Comparison of ENCODE assay signal across 1 cellular context in the genomic region with DNA sequence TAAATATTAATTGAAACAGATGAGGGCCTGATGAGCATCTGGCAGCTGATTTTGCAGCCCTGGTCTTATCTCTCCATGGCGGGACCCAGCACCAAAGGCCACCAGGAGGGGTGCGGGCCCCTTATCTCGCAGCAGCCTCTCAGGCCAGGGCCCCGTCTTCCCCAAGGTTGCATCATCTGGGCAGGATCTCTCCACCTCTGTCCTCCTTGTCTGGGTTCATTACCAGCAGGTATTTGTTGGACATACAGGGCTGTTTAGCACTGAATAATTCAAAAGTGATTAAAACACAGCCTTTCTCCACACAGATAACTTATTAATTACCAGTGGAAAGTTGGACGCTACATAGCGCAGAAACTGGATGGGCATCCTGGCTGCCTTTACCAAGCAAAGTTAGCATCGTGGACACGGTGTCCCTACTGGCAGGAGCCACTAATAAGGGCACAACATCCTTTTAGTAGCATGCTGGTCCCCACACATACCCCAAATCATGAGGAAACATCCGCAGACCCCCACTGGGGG.
TF ChIP-seq lines count a peak whose summit lies in the region.

No MANE protein-coding gene starts in this region.

TF ChIP-seq in SK-N-SH treated with all-trans-retinoic acid at 6 μM for 48 hours, 23 proteins besides CTCF, POLR2A, EP300 and RAD21 (continued from another document):
- TF ChIP-seq, protein P1, sequence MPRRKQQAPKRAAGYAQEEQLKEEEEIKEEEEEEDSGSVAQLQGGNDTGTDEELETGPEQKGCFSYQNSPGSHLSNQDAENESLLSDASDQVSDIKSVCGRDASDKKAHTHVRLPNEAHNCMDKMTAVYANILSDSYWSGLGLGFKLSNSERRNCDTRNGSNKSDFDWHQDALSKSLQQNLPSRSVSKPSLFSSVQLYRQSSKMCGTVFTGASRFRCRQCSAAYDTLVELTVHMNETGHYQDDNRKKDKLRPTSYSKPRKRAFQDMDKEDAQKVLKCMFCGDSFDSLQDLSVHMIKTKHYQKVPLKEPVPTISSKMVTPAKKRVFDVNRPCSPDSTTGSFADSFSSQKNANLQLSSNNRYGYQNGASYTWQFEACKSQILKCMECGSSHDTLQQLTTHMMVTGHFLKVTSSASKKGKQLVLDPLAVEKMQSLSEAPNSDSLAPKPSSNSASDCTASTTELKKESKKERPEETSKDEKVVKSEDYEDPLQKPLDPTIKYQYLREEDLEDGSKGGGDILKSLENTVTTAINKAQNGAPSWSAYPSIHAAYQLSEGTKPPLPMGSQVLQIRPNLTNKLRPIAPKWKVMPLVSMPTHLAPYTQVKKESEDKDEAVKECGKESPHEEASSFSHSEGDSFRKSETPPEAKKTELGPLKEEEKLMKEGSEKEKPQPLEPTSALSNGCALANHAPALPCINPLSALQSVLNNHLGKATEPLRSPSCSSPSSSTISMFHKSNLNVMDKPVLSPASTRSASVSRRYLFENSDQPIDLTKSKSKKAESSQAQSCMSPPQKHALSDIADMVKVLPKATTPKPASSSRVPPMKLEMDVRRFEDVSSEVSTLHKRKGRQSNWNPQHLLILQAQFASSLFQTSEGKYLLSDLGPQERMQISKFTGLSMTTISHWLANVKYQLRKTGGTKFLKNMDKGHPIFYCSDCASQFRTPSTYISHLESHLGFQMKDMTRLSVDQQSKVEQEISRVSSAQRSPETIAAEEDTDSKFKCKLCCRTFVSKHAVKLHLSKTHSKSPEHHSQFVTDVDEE (CRISPR knock-in tag; IDR thresholded peaks at IDR 0.05), result no peak
- TF ChIP-seq OSR1 (CRISPR knock-in tag; IDR thresholded peaks at IDR 0.05), result no peak
- TF ChIP-seq, protein P2, sequence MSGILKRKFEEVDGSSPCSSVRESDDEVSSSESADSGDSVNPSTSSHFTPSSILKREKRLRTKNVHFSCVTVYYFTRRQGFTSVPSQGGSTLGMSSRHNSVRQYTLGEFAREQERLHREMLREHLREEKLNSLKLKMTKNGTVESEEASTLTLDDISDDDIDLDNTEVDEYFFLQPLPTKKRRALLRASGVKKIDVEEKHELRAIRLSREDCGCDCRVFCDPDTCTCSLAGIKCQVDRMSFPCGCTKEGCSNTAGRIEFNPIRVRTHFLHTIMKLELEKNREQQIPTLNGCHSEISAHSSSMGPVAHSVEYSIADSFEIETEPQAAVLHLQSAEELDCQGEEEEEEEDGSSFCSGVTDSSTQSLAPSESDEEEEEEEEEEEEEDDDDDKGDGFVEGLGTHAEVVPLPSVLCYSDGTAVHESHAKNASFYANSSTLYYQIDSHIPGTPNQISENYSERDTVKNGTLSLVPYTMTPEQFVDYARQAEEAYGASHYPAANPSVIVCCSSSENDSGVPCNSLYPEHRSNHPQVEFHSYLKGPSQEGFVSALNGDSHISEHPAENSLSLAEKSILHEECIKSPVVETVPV (CRISPR knock-in tag; IDR thresholded peaks at IDR 0.05), result no peak
